In the genomic region with DNA sequence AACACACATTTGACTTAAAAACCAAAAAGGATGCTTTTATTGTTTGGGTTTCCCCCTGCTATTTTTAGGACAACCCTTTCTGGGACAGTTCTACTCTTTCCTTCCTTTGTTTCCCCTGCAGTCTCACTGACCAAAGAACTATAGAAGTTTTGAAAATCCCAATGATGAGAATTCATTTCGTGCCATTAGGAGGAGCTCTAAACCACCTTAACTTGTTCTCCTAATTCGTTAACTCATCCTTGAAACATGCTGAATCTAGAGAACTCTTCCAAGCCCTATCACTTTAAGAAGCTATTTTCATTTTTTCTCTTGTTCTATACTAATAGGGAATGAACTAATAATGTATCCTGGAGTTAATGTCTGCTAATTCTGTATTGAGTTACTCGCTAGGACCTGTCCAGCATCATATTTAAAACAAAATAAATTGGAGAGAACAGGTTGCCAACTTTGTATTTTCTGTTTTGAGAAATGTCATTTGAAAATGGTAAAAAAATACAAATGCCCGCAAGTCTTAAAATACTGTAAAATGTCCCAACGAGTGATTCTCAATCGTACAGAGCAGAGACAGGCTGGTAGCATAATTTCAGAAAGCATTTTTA, we compare ENCODE assay signal across 8 cellular contexts.
DNase-seq lines count a peak whose midpoint lies in the region; TF ChIP-seq lines count a peak whose summit lies in the region.

No MANE protein-coding gene starts in this region.

- no peak overlapping the region for H2BK15ac ChIP-seq in mesendoderm (replicated peaks; ENCODE audit: low read depth)

- DNase-seq in Calu3 (no peak), HEK293T (ENCODE audit: extremely low spot score) (peak; percentile 51), PC-9 (peak in 1 of 2 experiments; percentile 49), endodermal cell (no peak), mesendoderm (peak; percentile 65), T-helper 9 cell (no peak)
- DNase-seq in stimulated activated CD4-positive, alpha-beta T cell treated with anti-CD3 and anti-CD28 coated beads, Interleukin-1b, Interleukin-23, amount 100 ng/mL, for 48 hours = no peak
- DNase-seq in effector CD4-positive, alpha-beta T cell = no peak

- H2BK120ac ChIP-seq in mesendoderm (ENCODE audit: low read depth, low read length) = no peak overlapping the region

- intact Hi-C loops in Calu3 (cut with micrococcal nuclease; ENCODE audit: unreplicated experiment) (loop anchor here (1.0 to 5.0 kb wide), 4 partner anchors 60 to 326 kb away; no protein-coding TSS in a partner anchor), PC-9 (cut with micrococcal nuclease; ENCODE audit: unreplicated experiment) (loop anchor here (1.0 to 5.0 kb wide), 8 partner anchors 59 to 455 kb away; no protein-coding TSS in a partner anchor)

- H2AFZ ChIP-seq in PC-9 = no peak overlapping the region

- H3K27me3 Mint-ChIP-seq in Calu3 (ENCODE audit: unreplicated experiment) = no peaks in the 10 kb centered on the region
- H3K27me3 Mint-ChIP-seq in endodermal cell (ENCODE audit: insufficient read depth) = no peaks in the 10 kb centered on the region

- H3K18ac ChIP-seq in mesendoderm (ENCODE audit: low read length) = no peak overlapping the region

- peak; percentile 39 for TF ChIP-seq CTCF in Calu3 (IDR thresholded peaks at IDR 0.05; ENCODE audit: unreplicated experiment)
- TF ChIP-seq CTCF in PC-9 (conservative IDR thresholded peaks at IDR 0.05) = peak; percentile 88
- TF ChIP-seq CTCF in endodermal cell (conservative IDR thresholded peaks at IDR 0.05) = peak; percentile 81

- POLR2A ChIA-PET in HEK293T (lab: Yijun Ruan, JAX) = interaction anchor here (0.8 kb wide), 1 partner anchor 256 kb away, joined by 3 read pairs; no protein-coding TSS in a partner anchor
- POLR2A ChIA-PET in PC-9 (lab: Charles Lee; ENCODE audit: unreplicated experiment) = no interaction called here

- no peaks in the 10 kb centered on the region for H3K4me1 Mint-ChIP-seq in Calu3 (ENCODE audit: low read depth, unreplicated experiment)
- H3K4me1 Mint-ChIP-seq in endodermal cell = no peaks in the 10 kb centered on the region

- 50 to 63% methylated on average over 4 to 6 of the region's 6 CpGs for WGBS in endodermal cell (ENCODE audit: insufficient coverage in 1 of 2, insufficient read length in 1 of 2), 2 experiments
- no CpG with 5 or more reads among the region's 6 CpGs for WGBS in mesendoderm (ENCODE audit: extremely low coverage, insufficient coverage, low lambda C conversion rate)

- H3K79me2 ChIP-seq in PC-9 (ENCODE audit: low read depth) (no peaks in the 10 kb centered on the region), mesendoderm (ENCODE audit: control insufficient read depth, insufficient read depth, low read length) (no peaks in the 10 kb centered on the region)

- no peaks in the 10 kb centered on the region for H3K4me1 ChIP-seq in PC-9 (replicated peaks; ENCODE audit: insufficient read depth)
- no peaks in the 10 kb centered on the region for H3K4me1 ChIP-seq in endodermal cell (ENCODE audit: control insufficient read depth, insufficient read depth, low read length)
- H3K4me1 ChIP-seq in mesendoderm (ENCODE audit: control insufficient read depth, low read depth, low read length) = no peaks in the 10 kb centered on the region

- H2BK5ac ChIP-seq in mesendoderm (ENCODE audit: low read length) = no peak overlapping the region

- H3K9ac ChIP-seq in endodermal cell (ENCODE audit: extremely low read depth, low read length, poor library complexity, severe bottlenecking) (no peak overlapping the region), mesendoderm (ENCODE audit: low read length) (no peak overlapping the region)

- H2AK5ac ChIP-seq in mesendoderm (ENCODE audit: low read length) = no peak overlapping the region

- H3K4me3 Mint-ChIP-seq in Calu3 (ENCODE audit: low read depth, unreplicated experiment) (no peak overlapping the region), endodermal cell (no peak overlapping the region)

- no peak overlapping the region for H4K5ac ChIP-seq in mesendoderm (ENCODE audit: low read length)

- no peak overlapping the region for H3K4me3 ChIP-seq in PC-9
- no peak overlapping the region for H3K4me3 ChIP-seq in endodermal cell (ENCODE audit: low read length)
- H3K4me3 ChIP-seq in mesendoderm (ENCODE audit: low read length) = no peak overlapping the region

- H3K27ac Mint-ChIP-seq in Calu3 (ENCODE audit: unreplicated experiment) = no peak overlapping the region
- no peak overlapping the region for H3K27ac Mint-ChIP-seq in endodermal cell

- H3K56ac ChIP-seq in mesendoderm (ENCODE audit: low read length) = no peak overlapping the region

- H3K4me2 ChIP-seq in PC-9 (no peak overlapping the region), mesendoderm (ENCODE audit: low read length) (no peak overlapping the region)

- no peaks in the 10 kb centered on the region for H3K79me1 ChIP-seq in mesendoderm (ENCODE audit: low read length)

- H3K9me3 Mint-ChIP-seq in Calu3 (ENCODE audit: low read depth, unreplicated experiment) (no peaks in the 10 kb centered on the region), endodermal cell (no peaks in the 10 kb centered on the region)

- peaks cover 17% of the 10 kb centered on the region for H3K36me3 Mint-ChIP-seq in Calu3 (ENCODE audit: insufficient read depth, unreplicated experiment)
- no peaks in the 10 kb centered on the region for H3K36me3 Mint-ChIP-seq in endodermal cell (ENCODE audit: low read depth)

- H4K8ac ChIP-seq in mesendoderm (ENCODE audit: low read depth, low read length) = no peak overlapping the region

- H3F3A ChIP-seq in PC-9 (ENCODE audit: insufficient read depth, low read depth) = peaks cover 4% of the 10 kb centered on the region; the same call in 1 of the 2 replicates

- CTCF ChIA-PET in Calu3 (lab: Charles Lee) = interaction anchor here (0.6 to 1.4 kb wide), 12 partner anchors 14 to 302 kb away, joined by 3 to 6 read pairs (median 3); no protein-coding TSS in a partner anchor
- CTCF ChIA-PET in HEK293T (lab: Yijun Ruan, JAX) = interaction anchor here (0.6 to 1.6 kb wide), 5 partner anchors 36 to 286 kb away, joined by 3 to 9 read pairs (median 4); no protein-coding TSS in a partner anchor
- CTCF ChIA-PET in PC-9 (lab: Charles Lee) = interaction anchor here (0.6 to 1.4 kb wide), 13 partner anchors 47 to 931 kb away, joined by 3 to 6 read pairs (median 4); no protein-coding TSS in a partner anchor

- no peaks in the 10 kb centered on the region for H4K20me1 ChIP-seq in PC-9 (ENCODE audit: insufficient read depth)

- BruUV-seq in Calu3 (replicated peaks; lab: Mats Ljungman, UMichigan) (no TSS peak), PC-9 (replicated peaks; lab: Mats Ljungman, UMichigan) (no TSS peak)

- H3K9me3 ChIP-seq in PC-9 (ENCODE audit: insufficient read depth, low read depth) (no peaks in the 10 kb centered on the region), endodermal cell (ENCODE audit: control insufficient read depth, low read length) (no peaks in the 10 kb centered on the region)

- H3K27ac ChIP-seq in PC-9 = no peak overlapping the region
- H3K27ac ChIP-seq in endodermal cell (ENCODE audit: low read depth, low read length) = no peak overlapping the region
- no peak overlapping the region for H3K27ac ChIP-seq in mesendoderm (ENCODE audit: low read depth, low read length)

- H3K27me3 ChIP-seq in PC-9 (ENCODE audit: insufficient read depth, low read depth) (no peaks in the 10 kb centered on the region), endodermal cell (ENCODE audit: control insufficient read depth, insufficient read depth, low read length, poor library complexity, severe bottlenecking) (no peaks in the 10 kb centered on the region), mesendoderm (ENCODE audit: insufficient read depth, low read length, poor library complexity) (no peaks in the 10 kb centered on the region)

- H3K9me2 ChIP-seq in PC-9 (ENCODE audit: insufficient read depth) = no peaks in the 10 kb centered on the region

- no peak overlapping the region for H3K4ac ChIP-seq in mesendoderm (ENCODE audit: low read depth, low read length)

- H3K23ac ChIP-seq in mesendoderm (ENCODE audit: low read length) = no peak overlapping the region

- H3K36me3 ChIP-seq in PC-9 (ENCODE audit: low read depth) (peaks cover 21% of the 10 kb centered on the region), endodermal cell (ENCODE audit: control insufficient read depth, insufficient read depth, low read length) (peaks cover 26% of the 10 kb centered on the region), mesendoderm (ENCODE audit: control insufficient read depth, insufficient read depth, low read length) (no peaks in the 10 kb centered on the region)

TF ChIP-seq in HEK293T, 16 proteins besides CTCF, POLR2A, EP300 and RAD21:
- TF ChIP-seq PKNOX1 (IDR thresholded peaks at IDR 0.05) (no peak), NFRKB (IDR thresholded peaks at IDR 0.05) (no peak), FOXA1 (IDR thresholded peaks at IDR 0.05) (no peak), ZNF384 (IDR thresholded peaks at IDR 0.05) (no peak), CTBP1 (IDR thresholded peaks at IDR 0.05; ENCODE audit: borderline replicate concordance) (no peak), BHLHE40 (IDR thresholded peaks at IDR 0.05; ENCODE audit: borderline replicate concordance) (no peak), L3MBTL2 (conservative IDR thresholded peaks at IDR 0.05) (no peak), LEF1 (IDR thresholded peaks at IDR 0.05; ENCODE audit: borderline replicate concordance) (no peak), TARDBP (IDR thresholded peaks at IDR 0.05) (no peak), SUZ12 (IDR thresholded peaks at IDR 0.05) (no peak), ELF4 (IDR thresholded peaks at IDR 0.05) (no peak), HDGF (IDR thresholded peaks at IDR 0.05; ENCODE audit: borderline replicate concordance) (no peak), FOXM1 (IDR thresholded peaks at IDR 0.05; ENCODE audit: borderline replicate concordance) (no peak), FOXK2 (IDR thresholded peaks at IDR 0.05) (no peak), ARNT (IDR thresholded peaks at IDR 0.05) (no peak)

Comparison
In these comparisons a context has a peak if more than half of its experiments do, and no peak if none do; other contexts are left out.
1. DNase-seq: peak in HEK293T (single experiment) and mesendoderm (single experiment); none in Calu3 (single experiment), endodermal cell (single experiment), stimulated activated CD4-positive, alpha-beta T cell treated with anti-CD3 and anti-CD28 coated beads, Interleukin-1b, Interleukin-23, amount 100 ng/mL, for 48 hours (single experiment), effector CD4-positive, alpha-beta T cell (single experiment) and T-helper 9 cell (single experiment).
2. Peak in every context shown above with its lines, with median percentiles within 50 percentile points of each other: CTCF ChIP-seq.